19 cellular contexts compared by ENCODE assay signal in the genomic region with DNA sequence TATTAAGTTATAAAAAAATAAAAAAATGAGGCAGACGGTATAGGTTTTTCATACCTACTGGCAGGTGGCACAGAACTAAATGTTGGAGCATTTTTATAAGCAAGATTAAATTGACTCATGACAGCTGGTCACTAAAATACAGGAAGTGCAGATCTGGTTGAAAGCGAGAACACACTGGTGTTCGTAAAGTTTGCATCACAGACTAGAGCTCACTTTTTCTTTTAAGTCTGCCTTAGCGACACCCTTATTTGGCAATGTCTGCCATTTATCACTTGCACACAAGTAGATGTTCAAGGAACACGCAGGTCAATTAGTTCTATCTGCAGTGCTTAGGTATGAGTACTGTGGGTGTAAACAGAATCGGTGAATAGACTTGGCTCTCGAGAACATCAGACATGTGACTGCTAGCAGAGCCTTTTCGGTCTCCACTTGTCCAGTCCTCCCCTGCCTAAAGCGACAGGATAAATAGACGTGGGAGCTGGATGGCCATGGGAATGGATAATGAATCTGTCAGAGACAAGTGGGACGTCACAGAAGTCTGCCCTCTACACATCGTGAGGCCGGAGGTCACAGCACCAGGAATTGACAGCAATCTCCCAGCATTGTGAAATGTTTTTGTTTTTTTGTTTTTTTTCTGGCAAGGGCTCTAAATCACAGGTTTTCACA.
DNase-seq lines count a peak whose midpoint lies in the region; ATAC-seq, FAIRE-seq and TF ChIP-seq lines count a peak whose summit lies in the region.
"Had no signal": no experiment of that assay in that cellular context is flagged by ENCODE, and none has a peak within 500 bp of the region (broad histone marks: within the 10 kb centered on the region; RNA-seq: fewer than 3 reads in every experiment).

No MANE protein-coding gene starts in this region.

- H3K27ac ChIP-seq in MM.1S (ENCODE audit: low read length) = peak overlapping the region; percentile 83
- no peak overlapping the region for H3K27ac ChIP-seq in mesenchymal stem cell (ENCODE audit: low read length, poor library complexity, severe bottlenecking)
- no peak overlapping the region for H3K27ac ChIP-seq in osteoblast (ENCODE audit: low read depth, low read length)
- H3K27ac ChIP-seq: RWPE1 had no signal

- H4K91ac ChIP-seq in mesenchymal stem cell (ENCODE audit: low read length) = no peak overlapping the region

- WGBS in mesenchymal stem cell = 27% methylated on average over 12 of the region's 13 CpGs

- H4K8ac ChIP-seq in mesenchymal stem cell (ENCODE audit: low read length) = no peak overlapping the region

- no peak for TF ChIP-seq POLR2A in GM12892 (IDR thresholded peaks at IDR 0.05; ENCODE audit: low read depth, low read length)

- no peak for TF ChIP-seq CTCF in MM.1S (IDR thresholded peaks at IDR 0.05; ENCODE audit: low read length)
- no peak for TF ChIP-seq CTCF in osteoblast (IDR thresholded peaks at IDR 0.05; ENCODE audit: extremely low read depth, low read depth, low read length)

- H3K9me3 ChIP-seq in MM.1S (replicated peaks; ENCODE audit: insufficient read depth, low read length) (no peaks in the 10 kb centered on the region), mesenchymal stem cell (ENCODE audit: control insufficient read depth, low read length) (no peaks in the 10 kb centered on the region), osteoblast (ENCODE audit: low read depth, low read length) (no peaks in the 10 kb centered on the region)

- H3K4ac ChIP-seq in mesenchymal stem cell (ENCODE audit: low read depth in 1 of 2, low read length in 2 of 2) = no peak overlapping the region

- no peak overlapping the region for H3K18ac ChIP-seq in mesenchymal stem cell (ENCODE audit: low read depth in 1 of 2, low read length in 2 of 2)

- H3K4me1 ChIP-seq in MM.1S (ENCODE audit: low read length) (peaks cover 23% of the 10 kb centered on the region), mesenchymal stem cell (ENCODE audit: control insufficient read depth, insufficient read depth, low read depth, low read length) (no peaks in the 10 kb centered on the region), osteoblast (ENCODE audit: insufficient read depth, low read length) (no peaks in the 10 kb centered on the region)

- H3K79me1 ChIP-seq in mesenchymal stem cell (replicated peaks; ENCODE audit: low read length, poor library complexity, severe bottlenecking) = no peaks in the 10 kb centered on the region

- no peak overlapping the region for H2AK5ac ChIP-seq in mesenchymal stem cell (ENCODE audit: low read length, severe bottlenecking)

- H4K20me1 ChIP-seq in MM.1S (ENCODE audit: insufficient read depth, low read length) = no peaks in the 10 kb centered on the region
- no peaks in the 10 kb centered on the region for H4K20me1 ChIP-seq in osteoblast (ENCODE audit: insufficient read depth, low read length)

- H3K27me3 ChIP-seq in MM.1S (replicated peaks; ENCODE audit: insufficient read depth, low read length) (no peaks in the 10 kb centered on the region), mesenchymal stem cell (ENCODE audit: control insufficient read depth in 1 of 2, insufficient read depth in 1 of 2, low read length in 2 of 2) (no peaks in the 10 kb centered on the region), osteoblast (ENCODE audit: insufficient read depth, low read length) (no peaks in the 10 kb centered on the region)

- H2BK15ac ChIP-seq in mesenchymal stem cell (ENCODE audit: low read depth, poor library complexity, severe bottlenecking) = no peak overlapping the region

- no peaks in the 10 kb centered on the region for H3K79me2 ChIP-seq in MM.1S (ENCODE audit: low read length)
- no peaks in the 10 kb centered on the region for H3K79me2 ChIP-seq in osteoblast (ENCODE audit: insufficient read depth, low read length)

- no peaks in the 10 kb centered on the region for H3K9me2 ChIP-seq in MM.1S (replicated peaks; ENCODE audit: insufficient read depth, low read length)

- H3K4me2 ChIP-seq in MM.1S (ENCODE audit: low read depth, low read length) (peak overlapping the region; percentile 83), mesenchymal stem cell (ENCODE audit: low read length, poor library complexity, severe bottlenecking) (no peak overlapping the region), osteoblast (ENCODE audit: insufficient read depth, low read length) (no peak overlapping the region)

- no peak overlapping the region for H2BK12ac ChIP-seq in mesenchymal stem cell (ENCODE audit: low read length in 2 of 2)

- peak overlapping the region; percentile 49 for H3K9ac ChIP-seq in MM.1S (ENCODE audit: low read length)
- peak overlapping the region; percentile 24 for H3K9ac ChIP-seq in mesenchymal stem cell (ENCODE audit: low read length)

- FAIRE-seq in GM12892 (lab: Jason Lieb, UNC) = peak; percentile 67
- FAIRE-seq: GM18507 had no signal

- no peaks in the 10 kb centered on the region; the same call in none of the 2 replicates for H3F3A ChIP-seq in MM.1S (ENCODE audit: insufficient read depth, low read length)

- H2BK5ac ChIP-seq in mesenchymal stem cell (ENCODE audit: low read depth, low read length, poor library complexity, severe bottlenecking) = no peak overlapping the region

- DNase-seq in GM12892 (ENCODE audit: insufficient read length) (no peak), MM.1S (peak; percentile 65), mesenchymal stem cell (no peak), COLO829 (ENCODE audit: low spot score) (no peak), MV-4-11 (lab: John Stamatoyannopoulos, UW) (no peak), osteoblast (ENCODE audit: insufficient read length, low spot score, missing footprints) (no peak)
- DNase-seq: activated CD4-positive, alpha-beta T cell treated with anti-CD3 and anti-CD28 coated beads for 4 hours; activated naive CD8-positive, alpha-beta T cell treated with anti-CD3 and anti-CD28 coated beads for 36 hours; activated T-cell treated with anti-CD3 and anti-CD28 coated beads for 4 hours; C1 segment of cervical spinal cord; head of caudate nucleus; Kasumi-1; NCI-H1930; NCI-H774; stimulated activated CD4-positive, alpha-beta T cell treated with anti-CD3 and anti-CD28 coated beads, Interleukin-2, amount 100 ng/mL, for 24 hours had no signal

- H3K4me3 ChIP-seq in MM.1S (ENCODE audit: low read length) (peak overlapping the region; percentile 45; the same call in 1 of the 2 replicates), mesenchymal stem cell (ENCODE audit: insufficient read depth in 1 of 2, low read depth in 1 of 2, low read length in 2 of 2) (peak overlapping the region in 1 of 2 experiments; percentile 26), osteoblast (ENCODE audit: insufficient read depth, low read length) (no peak overlapping the region)

- peak; percentile 75 for ATAC-seq in GM21529 (IDR thresholded peaks at IDR 0.05; ENCODE audit: unreplicated experiment)
- no peak for ATAC-seq in HG02981 (IDR thresholded peaks at IDR 0.05; ENCODE audit: unreplicated experiment)

- H3K36me3 ChIP-seq in MM.1S (replicated peaks; ENCODE audit: insufficient read depth, low read length) = no peaks in the 10 kb centered on the region
- H3K36me3 ChIP-seq in mesenchymal stem cell (ENCODE audit: control insufficient read depth in 1 of 2, insufficient read depth in 2 of 2, low read depth in 1 of 2, low read length in 2 of 2) = no peaks in the 10 kb centered on the region
- no peaks in the 10 kb centered on the region for H3K36me3 ChIP-seq in osteoblast (ENCODE audit: insufficient read depth, low read length)

- H3K14ac ChIP-seq in mesenchymal stem cell (ENCODE audit: low read length in 2 of 2) = no peak overlapping the region

- H2AFZ ChIP-seq in MM.1S (ENCODE audit: low read length) (peak overlapping the region; percentile 72), mesenchymal stem cell (ENCODE audit: low read depth, low read length) (no peak overlapping the region), osteoblast (ENCODE audit: low read length) (no peak overlapping the region)

- H3K23ac ChIP-seq in mesenchymal stem cell (ENCODE audit: low read length in 2 of 2) = no peak overlapping the region

- no peak overlapping the region for H2BK120ac ChIP-seq in mesenchymal stem cell (ENCODE audit: low read depth, low read length)
